In the genomic region with DNA sequence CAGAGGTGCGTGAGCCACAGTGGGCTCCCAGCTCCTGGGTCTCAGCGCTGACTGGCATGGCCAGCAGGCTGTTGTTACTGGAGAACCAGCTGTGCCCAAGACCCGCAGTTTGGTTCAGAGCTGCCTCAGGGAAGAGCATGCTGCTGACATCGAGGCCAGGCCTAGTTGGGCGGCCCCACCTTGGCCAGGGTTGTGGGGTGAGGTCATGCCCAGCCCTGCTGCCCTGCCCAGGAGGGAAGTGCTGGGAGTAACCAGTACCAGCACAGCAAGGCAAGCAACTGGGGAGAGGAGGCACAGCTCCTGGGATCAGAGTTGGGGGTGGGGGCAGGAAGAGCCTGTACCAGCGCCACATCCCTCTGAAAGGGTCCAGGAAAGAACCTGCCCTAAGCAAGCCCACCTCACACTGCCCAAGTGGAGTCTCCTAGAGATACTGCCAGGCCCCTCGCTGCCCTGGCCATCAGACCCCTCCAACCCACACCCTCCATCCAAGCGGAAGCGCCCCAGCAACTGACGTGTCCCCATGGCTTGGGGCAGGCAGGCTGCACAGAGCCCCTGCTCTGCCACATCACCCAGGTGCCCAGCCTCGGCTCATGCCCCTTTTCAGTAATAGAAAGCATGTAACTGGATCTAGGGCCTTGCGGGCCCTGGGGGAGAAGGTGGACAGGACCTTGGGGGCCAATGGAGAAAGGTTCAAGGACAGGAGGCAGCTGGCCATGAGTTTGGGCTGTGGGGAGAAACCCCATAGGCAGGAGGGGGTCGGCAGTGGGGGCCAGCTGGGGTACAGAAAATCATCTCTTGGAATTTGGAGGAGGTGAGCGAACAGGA, we compare ENCODE assay signal across 6 cellular contexts. TPM values are rescaled to one million over a fixed set of nuclear protein-coding genes. Genes with fewer than 3 reads are reported as not detected.
A peak's percentile ranks its signal among the peaks of the same experiment; 100 is the strongest.
DNase-seq lines count a peak whose midpoint lies in the region; ATAC-seq and TF ChIP-seq lines count a peak whose summit lies in the region.

No MANE protein-coding gene starts in this region.

- peak overlapping the region; percentile 81 for H3K9ac ChIP-seq in neuronal stem cell (ENCODE audit: low read depth, low read length, poor library complexity)

- no peak overlapping the region for H4K91ac ChIP-seq in neuronal stem cell (ENCODE audit: low read depth, low read length, poor library complexity)

- peak overlapping the region; percentile 92 for H3K4me3 Mint-ChIP-seq in central memory CD8-positive, alpha-beta T cell

- H2BK15ac ChIP-seq in neuronal stem cell (ENCODE audit: low read length) = peak overlapping the region; percentile 77

- H2AK5ac ChIP-seq in neuronal stem cell (ENCODE audit: low read depth, low read length) = peak overlapping the region; percentile 91

- no peaks in the 10 kb centered on the region for H3K36me3 ChIP-seq in neuronal stem cell (replicated peaks in 1 of 2; ENCODE audit: control insufficient read depth in 2 of 2, insufficient read depth in 2 of 2, low read length in 2 of 2)

- H3K9me3 Mint-ChIP-seq in central memory CD8-positive, alpha-beta T cell = no peaks in the 10 kb centered on the region

- peaks cover 7% of the 10 kb centered on the region for H3K36me3 Mint-ChIP-seq in central memory CD8-positive, alpha-beta T cell (ENCODE audit: insufficient read depth)

- H3K4me1 Mint-ChIP-seq in central memory CD8-positive, alpha-beta T cell = peaks cover 24% of the 10 kb centered on the region

- peak overlapping the region; percentile 94 for H3K18ac ChIP-seq in neuronal stem cell (ENCODE audit: low read length)

- peak overlapping the region; percentile 96 for H2AFZ ChIP-seq in neuronal stem cell (ENCODE audit: low read length)

- peak overlapping the region; percentile 73 for H3K4me2 ChIP-seq in neuronal stem cell (ENCODE audit: insufficient read depth, low read length, poor library complexity, severe bottlenecking)

- no peak overlapping the region for H3K4ac ChIP-seq in neuronal stem cell (ENCODE audit: low read length)

- peak overlapping the region; percentile 43 for H2BK12ac ChIP-seq in neuronal stem cell (ENCODE audit: low read length)

- no peak for ATAC-seq in central memory CD8-positive, alpha-beta T cell (replicated peaks; ENCODE audit: extremely low read depth, poor library complexity, severe bottlenecking)
- no peak for ATAC-seq in HG03095 (IDR thresholded peaks at IDR 0.05; ENCODE audit: unreplicated experiment)
- no peak for ATAC-seq in GM21576 (IDR thresholded peaks at IDR 0.05; ENCODE audit: unreplicated experiment)

- H4K8ac ChIP-seq in neuronal stem cell (ENCODE audit: low read depth, low read length) = no peak overlapping the region

- no CpG with 5 or more reads among the region's 14 CpGs for WGBS in neuronal stem cell (ENCODE audit: extremely low coverage in 2 of 2, insufficient read length in 2 of 2, insufficient replicate concordance in 1 of 2), 2 donors

- H3K23ac ChIP-seq in neuronal stem cell (ENCODE audit: low read depth, low read length, poor library complexity) = peak overlapping the region; percentile 96

- H3K27me3 Mint-ChIP-seq in central memory CD8-positive, alpha-beta T cell = no peaks in the 10 kb centered on the region

- TF ChIP-seq CTCF in HFF-Myc (IDR thresholded peaks at IDR 0.05; ENCODE audit: low read depth, low read length, missing control alignments) = no peak

- H3K4me1 ChIP-seq in neuronal stem cell (ENCODE audit: control insufficient read depth in 2 of 2, insufficient read depth in 1 of 2, low read depth in 1 of 2, low read length in 2 of 2) = peaks cover 11 to 12% of the 10 kb centered on the region in 2 donors

- H3K27me3 ChIP-seq in neuronal stem cell (ENCODE audit: control insufficient read depth in 3 of 3, insufficient read depth in 3 of 3, low read depth in 1 of 3, low read length in 3 of 3) = peaks cover 0 to 28% (median 3%) of the 10 kb centered on the region in 3 experiments

- H3K27ac ChIP-seq in neuronal stem cell (replicated peaks; ENCODE audit: low read length) = no peak overlapping the region

- H2BK120ac ChIP-seq in neuronal stem cell (ENCODE audit: low read depth, low read length) = peak overlapping the region; percentile 24

- H3K79me1 ChIP-seq in neuronal stem cell (ENCODE audit: low read depth, low read length) = peaks cover 9% of the 10 kb centered on the region

- H2BK5ac ChIP-seq in neuronal stem cell (ENCODE audit: low read length) = peak overlapping the region; percentile 46

- H3K9me3 ChIP-seq in neuronal stem cell (replicated peaks in 1 of 2; ENCODE audit: control insufficient read depth in 2 of 2, insufficient read depth in 1 of 2, low read depth in 1 of 2, low read length in 2 of 2) = peaks cover 3 to 7% of the 10 kb centered on the region in 2 donors

- peak overlapping the region; percentile 54 for H3K4me3 ChIP-seq in HFF-Myc (replicated peaks; ENCODE audit: low read depth, low read length)
- peak overlapping the region; percentile 46 to 90 for H3K4me3 ChIP-seq in neuronal stem cell (ENCODE audit: low read length in 2 of 2)

- DNase-seq in HFF-Myc (ENCODE audit: extremely low read depth, low read depth) = no peak
- DNase-seq in central memory CD8-positive, alpha-beta T cell (ENCODE audit: low spot score in 2 of 2) = no peak
- no peak for DNase-seq in neuronal stem cell (ENCODE audit: low spot score)
- no peak for DNase-seq in activated CD8-positive, alpha-beta memory T cell treated with anti-CD3 and anti-CD28 coated beads for 24 hours

- peak overlapping the region; percentile 93 for H3K27ac Mint-ChIP-seq in central memory CD8-positive, alpha-beta T cell (ENCODE audit: low read depth)

- peak overlapping the region; percentile 72 for H3K14ac ChIP-seq in neuronal stem cell (ENCODE audit: low read length)

RNA-seq across cellular contexts. Expression of gene DOK4, which starts 1.0 kb away (rescaled TPM):
- polyA plus RNA-seq in neuronal stem cell (2013, experiment 1 of 2) = 17.3 TPM
- polyA plus RNA-seq in neuronal stem cell (2013, experiment 2 of 2) = 15.7 TPM

RNA-seq across cellular contexts. Expression of gene POLR2C, which starts 22.8 kb away (rescaled TPM):
- polyA plus RNA-seq in neuronal stem cell (2013, experiment 1 of 2) = 50.6 TPM
- 49.2 TPM for polyA plus RNA-seq in neuronal stem cell (2013, experiment 2 of 2)

RNA-seq across cellular contexts. Expression of gene COQ9, which starts 38.0 kb away (rescaled TPM):
- polyA plus RNA-seq in neuronal stem cell (2013, experiment 1 of 2) = 14.7 TPM
- polyA plus RNA-seq in neuronal stem cell (2013, experiment 2 of 2) = 14.9 TPM

RNA-seq across cellular contexts. Expression of gene CIAPIN1, which starts 38.1 kb away (rescaled TPM):
- polyA plus RNA-seq in neuronal stem cell (2013, experiment 1 of 2) = 48.4 TPM
- polyA plus RNA-seq in neuronal stem cell (2013, experiment 2 of 2) = 48.9 TPM

RNA-seq across cellular contexts. Expression of gene CCDC102A, which starts 51.1 kb away (rescaled TPM):
- polyA plus RNA-seq in neuronal stem cell (2013, experiment 1 of 2) = 6.4 TPM
- 6.3 TPM for polyA plus RNA-seq in neuronal stem cell (2013, experiment 2 of 2)
